Comparison of ENCODE assay signal across 17 cellular contexts in the genomic region with DNA sequence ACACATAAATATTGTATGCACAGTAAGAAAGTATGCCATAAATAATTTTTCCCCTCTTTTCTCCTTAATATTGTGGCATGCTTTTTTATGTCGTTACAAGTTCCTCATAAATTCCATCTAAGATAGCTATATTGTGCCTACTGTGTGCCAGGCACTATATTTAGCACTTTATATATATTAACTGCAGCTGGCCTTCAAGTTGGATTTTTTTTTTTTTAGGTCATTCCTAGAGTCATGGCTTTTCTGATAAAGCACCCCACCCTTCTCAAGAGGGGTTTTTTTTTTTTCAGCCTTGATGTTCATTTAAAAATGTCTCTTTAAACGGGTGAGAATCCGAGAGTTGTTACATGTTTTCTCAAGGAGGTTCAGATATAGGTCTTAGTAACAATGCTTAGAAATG. TPM values are rescaled to one million over a fixed set of nuclear protein-coding genes. Genes with fewer than 3 reads are reported as not detected.
A peak's percentile ranks its signal among the peaks of the same experiment; 100 is the strongest.
DNase-seq lines count a peak whose midpoint lies in the region; ATAC-seq, FAIRE-seq and TF ChIP-seq lines count a peak whose summit lies in the region.
"Had no signal": no experiment of that assay in that cellular context is flagged by ENCODE, and none has a peak within 500 bp of the region (broad histone marks: within the 10 kb centered on the region; RNA-seq: fewer than 3 reads in every experiment).

No MANE protein-coding gene starts in this region.

- H3K23ac ChIP-seq in IMR-90 (ENCODE audit: low read depth, low read length): no peak overlapping the region

- no peak overlapping the region for H3K4me3 ChIP-seq in IMR-90 (ENCODE audit: insufficient read depth, low read depth, low read length)
- no peak overlapping the region for H3K4me3 ChIP-seq in Panc1 (ENCODE audit: low read depth in 2 of 2, low read length in 2 of 2)
- H3K4me3 ChIP-seq: BLaER1, GM12878 had no signal

- TF ChIP-seq POLR2A in IMR-90 (IDR thresholded peaks at IDR 0.05; ENCODE audit: low read depth, low read length): no peak

- H3K9me3 ChIP-seq in IMR-90 (ENCODE audit: control insufficient read depth, insufficient read depth, low read length) (no peaks in the 10 kb centered on the region), Panc1 (ENCODE audit: control insufficient read depth, insufficient read depth, low read depth, low read length) (no peaks in the 10 kb centered on the region)
- H3K9me3 ChIP-seq: BLaER1 had no signal

- no peaks in the 10 kb centered on the region for H3K27me3 Mint-ChIP-seq in activated naive CD4-positive, alpha-beta T cell treated with anti-CD3 and anti-CD28 coated beads, Interleukin-2, amount 50 U/mL, for 24 hours
- no peaks in the 10 kb centered on the region for H3K27me3 Mint-ChIP-seq in activated naive CD4-positive, alpha-beta T cell treated with anti-CD3 and anti-CD28 coated beads, Interleukin-2, amount 10 ng/mL, durations not matched to agents 7 days and 5 days
- H3K27me3 Mint-ChIP-seq: CD4-positive, alpha-beta memory T cell had no signal

- H2AK5ac ChIP-seq in IMR-90 (ENCODE audit: low read depth, low read length): no peak overlapping the region

- no peak overlapping the region for H3K27ac ChIP-seq in IMR-90 (ENCODE audit: insufficient read depth, low read length)
- no peak overlapping the region for H3K27ac ChIP-seq in Panc1 (ENCODE audit: low read length)
- H3K27ac ChIP-seq in substantia nigra (ENCODE audit: low read depth, low read length, poor library complexity, severe bottlenecking): peak overlapping the region; percentile 13
- H3K27ac ChIP-seq: BLaER1, HL-60 had no signal

- in situ Hi-C loops in IMR-90 (cut with MboI; ENCODE audit: low sequenced_read_pairs): no loop called here
- in situ Hi-C loops in Panc1 (cut with HindIII; ENCODE audit: low pct_unique_long_range_greater_than_20kb, low sequenced_read_pairs): no loop called here

- no peak overlapping the region for H2AFZ ChIP-seq in IMR-90 (replicated peaks; ENCODE audit: low read length, poor library complexity)

- FAIRE-seq in D721Med (lab: Jason Lieb, UNC): no peak
- FAIRE-seq: A204.1, GM12878, GM19239, H1 had no signal

- H3K4me3 Mint-ChIP-seq in activated naive CD4-positive, alpha-beta T cell treated with anti-CD3 and anti-CD28 coated beads, Interleukin-2, amount 50 U/mL, for 24 hours: no peak overlapping the region
- no peak overlapping the region for H3K4me3 Mint-ChIP-seq in activated naive CD4-positive, alpha-beta T cell treated with anti-CD3 and anti-CD28 coated beads, Interleukin-2, amount 10 ng/mL, durations not matched to agents 7 days and 5 days
- H3K4me3 Mint-ChIP-seq: CD14-positive monocyte; CD4-positive, alpha-beta memory T cell; H9 had no signal

- no peak overlapping the region for H3K18ac ChIP-seq in IMR-90 (ENCODE audit: low read depth, low read length)

- H4K8ac ChIP-seq in IMR-90 (ENCODE audit: low read depth in 2 of 2, low read length in 2 of 2): no peak overlapping the region

- H2BK5ac ChIP-seq in IMR-90 (ENCODE audit: low read depth, low read length, poor library complexity, severe bottlenecking): no peak overlapping the region

- H3K9me1 ChIP-seq in IMR-90 (ENCODE audit: insufficient read depth, low read length): peaks cover 19% of the 10 kb centered on the region

- no peak overlapping the region for H4K91ac ChIP-seq in IMR-90 (ENCODE audit: insufficient read depth, low read depth, low read length)

- POLR2A ChIA-PET in IMR-90 (lab: Charles Lee; ENCODE audit: unreplicated experiment): no interaction called here
- POLR2A ChIA-PET in Panc1 (lab: Charles Lee): no interaction called here

- H3K4ac ChIP-seq in IMR-90 (ENCODE audit: low read depth, low read length): peak overlapping the region; percentile 34; the same call in 1 of the 2 replicates

- ATAC-seq in IMR-90 (ENCODE audit: low read depth) (no peak), Panc1 (no peak)
- ATAC-seq: GM12878 had no signal

- no peak for TF ChIP-seq CTCF in IMR-90 (conservative IDR thresholded peaks at IDR 0.05; ENCODE audit: low read depth, low read length)
- no peak for TF ChIP-seq CTCF in Panc1 (IDR thresholded peaks at IDR 0.05)
- TF ChIP-seq CTCF in D721Med (IDR thresholded peaks at IDR 0.05; ENCODE audit: insufficient read depth, missing control alignments): no peak

- H3K14ac ChIP-seq in IMR-90 (replicated peaks; ENCODE audit: low read depth, low read length): no peak overlapping the region

- H3K36me3 ChIP-seq in IMR-90 (ENCODE audit: control insufficient read depth, insufficient read depth, low read length) (peaks cover 34% of the 10 kb centered on the region), Panc1 (ENCODE audit: control insufficient read depth, insufficient read depth, low read length) (0 out of 2 replicates have a peak, but pooled peaks cover 2% of the 10 kb centered on the region)

- no peak overlapping the region for H4K5ac ChIP-seq in IMR-90 (ENCODE audit: low read depth, low read length)

- no peak overlapping the region for H2BK20ac ChIP-seq in IMR-90 (ENCODE audit: low read depth, low read length)

- no peak for DNase-seq in activated naive CD4-positive, alpha-beta T cell treated with anti-CD3 and anti-CD28 coated beads, Interleukin-2, amount 10 ng/mL, durations not matched to agents 7 days and 5 days
- DNase-seq in IMR-90 (no peak), Panc1 (ENCODE audit: low read depth, low spot score) (no peak), substantia nigra (lab: John Stamatoyannopoulos, UW) (no peak), D721Med (ENCODE audit: insufficient read length, low spot score) (no peak)
- no peak for DNase-seq in activated CD4-positive, CD25-positive, alpha-beta regulatory T cell treated with anti-CD3 and anti-CD28 coated beads, Interleukin-2, amount 50 U/mL, for 72 hours
- DNase-seq: CD4-positive, alpha-beta memory T cell; DMS79 treated with DMSO at 0.1 percent for 48 hours; H9 had no signal

- no peak for TF ChIP-seq RAD21 in IMR-90 (IDR thresholded peaks at IDR 0.05; ENCODE audit: low read length)

- no peaks in the 10 kb centered on the region for H3K27me3 ChIP-seq in IMR-90 (ENCODE audit: control insufficient read depth, insufficient read depth, low read length)
- H3K27me3 ChIP-seq in Panc1 (ENCODE audit: control insufficient read depth, insufficient read depth, low read length): no peaks in the 10 kb centered on the region
- H3K27me3 ChIP-seq: BLaER1 had no signal

- H3K9me3 Mint-ChIP-seq in activated naive CD4-positive, alpha-beta T cell treated with anti-CD3 and anti-CD28 coated beads, Interleukin-2, amount 50 U/mL, for 24 hours: no peaks in the 10 kb centered on the region
- no peaks in the 10 kb centered on the region for H3K9me3 Mint-ChIP-seq in activated naive CD4-positive, alpha-beta T cell treated with anti-CD3 and anti-CD28 coated beads, Interleukin-2, amount 10 ng/mL, durations not matched to agents 7 days and 5 days
- H3K9me3 Mint-ChIP-seq: CD14-positive monocyte; CD4-positive, alpha-beta memory T cell; H9 had no signal

- H2BK120ac ChIP-seq in IMR-90 (ENCODE audit: low read depth, low read length): no peak overlapping the region; the same call in 1 of the 2 replicates

- H4K20me1 ChIP-seq in IMR-90 (ENCODE audit: insufficient read depth, low read length): peaks cover 9% of the 10 kb centered on the region; the same call in 1 of the 2 replicates
- H4K20me1 ChIP-seq: BLaER1 had no signal

- no peak overlapping the region for H3K4me2 ChIP-seq in IMR-90 (ENCODE audit: low read depth, low read length)
- H3K4me2 ChIP-seq: BLaER1 had no signal

- H2BK15ac ChIP-seq in IMR-90 (ENCODE audit: low read depth, low read length): no peak overlapping the region

- no peak overlapping the region for H2AK9ac ChIP-seq in IMR-90 (replicated peaks; ENCODE audit: low read depth, low read length, poor library complexity)

- dilution Hi-C loops in IMR-90 (cut with HindIII; ENCODE audit: low sequenced_read_pairs, unreplicated experiment): no loop called here

- peaks cover 3% of the 10 kb centered on the region for H3K36me3 Mint-ChIP-seq in activated naive CD4-positive, alpha-beta T cell treated with anti-CD3 and anti-CD28 coated beads, Interleukin-2, amount 50 U/mL, for 24 hours
- H3K36me3 Mint-ChIP-seq in activated naive CD4-positive, alpha-beta T cell treated with anti-CD3 and anti-CD28 coated beads, Interleukin-2, amount 10 ng/mL, durations not matched to agents 7 days and 5 days: peaks cover 26% of the 10 kb centered on the region

- BruUV-seq in IMR-90 (replicated peaks; lab: Mats Ljungman, UMichigan) (no TSS peak), Panc1 (replicated peaks; lab: Mats Ljungman, UMichigan) (TSS peak; percentile 49)

- H3K27ac Mint-ChIP-seq in activated naive CD4-positive, alpha-beta T cell treated with anti-CD3 and anti-CD28 coated beads, Interleukin-2, amount 50 U/mL, for 24 hours: peak overlapping the region; percentile 35
- H3K27ac Mint-ChIP-seq in activated naive CD4-positive, alpha-beta T cell treated with anti-CD3 and anti-CD28 coated beads, Interleukin-2, amount 10 ng/mL, durations not matched to agents 7 days and 5 days: no peak overlapping the region

- no peak overlapping the region for H3K9ac ChIP-seq in IMR-90 (ENCODE audit: low read depth, low read length)
- H3K9ac ChIP-seq: BLaER1 had no signal

- 100% methylated on average over 1 of the region's 3 CpGs; no CpG with 5 or more reads in 1 of the 2 experiments for WGBS in IMR-90 (ENCODE audit: extremely low coverage in 2 of 2, insufficient read length in 1 of 2), 2 experiments

- CTCF ChIA-PET in activated naive CD4-positive, alpha-beta T cell treated with anti-CD3 and anti-CD28 coated beads, Interleukin-2, amount 10 ng/mL, durations not matched to agents 7 days and 5 days (lab: Charles Lee): interaction anchor here (1.0 to 14.7 kb wide), 3 partner anchors 9 to 290 kb away, joined by 3 to 182 read pairs (median 10); no protein-coding TSS in a partner anchor
- CTCF ChIA-PET in IMR-90 (lab: Yijun Ruan, JAX) (interaction anchor here (1.0 to 1.5 kb wide), 3 partner anchors 8 to 14 kb away, joined by 3 to 7 read pairs (median 3); no protein-coding TSS in a partner anchor), Panc1 (lab: Charles Lee) (interaction anchor here (0.5 kb wide), 1 partner anchor 429 kb away, joined by 4 read pairs; no protein-coding TSS in a partner anchor)

- H3K4me1 ChIP-seq in IMR-90 (ENCODE audit: control insufficient read depth, insufficient read depth, low read length) (peaks cover 18% of the 10 kb centered on the region), Panc1 (ENCODE audit: control insufficient read depth, insufficient read depth, low read length) (no peaks in the 10 kb centered on the region)

- peaks cover 4% of the 10 kb centered on the region for H3K4me1 Mint-ChIP-seq in activated naive CD4-positive, alpha-beta T cell treated with anti-CD3 and anti-CD28 coated beads, Interleukin-2, amount 50 U/mL, for 24 hours
- peaks cover 17% of the 10 kb centered on the region for H3K4me1 Mint-ChIP-seq in activated naive CD4-positive, alpha-beta T cell treated with anti-CD3 and anti-CD28 coated beads, Interleukin-2, amount 10 ng/mL, durations not matched to agents 7 days and 5 days
- H3K4me1 Mint-ChIP-seq: H9 had no signal

- peaks cover 0 to 11% of the 10 kb centered on the region in 2 experiments; a peak in 2 of 4 replicates for H3K79me1 ChIP-seq in IMR-90 (ENCODE audit: low read depth in 1 of 2, low read length in 2 of 2)

- no peak overlapping the region for H3K56ac ChIP-seq in IMR-90 (ENCODE audit: extremely low read depth, insufficient read depth, low read length)

- intact Hi-C loops in IMR-90 (cut with micrococcal nuclease) (no loop called here), Panc1 (cut with micrococcal nuclease; ENCODE audit: unreplicated experiment) (no loop called here)

RNA-seq across cellular contexts. Expression of a gene that starts 42.8 kb away (rescaled TPM):
- total RNA-seq in IMR-90 (2012; rRNA removed) (17.9 and 26.7 TPM in 2 replicates), Panc1 (2021; ENCODE audit: unreplicated experiment) (21.1 TPM)
- polyA plus RNA-seq in IMR-90 (2012; rRNA removed): 14.6 and 16.5 TPM in 2 replicates
- 3.5 and 5.6 TPM in 2 replicates for polyA plus RNA-seq in IMR-90 (2012; cell fraction: cytosol; rRNA removed)
- 3.7 and 16.6 TPM in 2 replicates for polyA plus RNA-seq in IMR-90 (2012; cell fraction: nucleus; rRNA removed; ENCODE audit: low replicate concordance)
- 14.9 TPM for polyA plus RNA-seq in Panc1 (2012; ENCODE audit: insufficient read length)

RNA-seq across cellular contexts. Expression of a gene that starts 53.0 kb away (rescaled TPM):
- total RNA-seq in IMR-90 (2012; rRNA removed): 1.4 TPM in 2 replicates
- 2.5 and 3.5 TPM in 2 replicates for polyA plus RNA-seq in IMR-90 (2012; rRNA removed)
- polyA plus RNA-seq in IMR-90 (2012; cell fraction: cytosol; rRNA removed): 0.83 and 2.4 TPM in 2 replicates
- 2.2 and 9.6 TPM in 2 replicates for polyA plus RNA-seq in IMR-90 (2012; cell fraction: nucleus; rRNA removed; ENCODE audit: low replicate concordance)
- total RNA-seq in Panc1 (2021; ENCODE audit: unreplicated experiment): 4.0 TPM
- 1.4 TPM for polyA plus RNA-seq in Panc1 (2012; ENCODE audit: insufficient read length)

RNA-seq across cellular contexts. Expression of a gene that starts 53.4 kb away (rescaled TPM):
- total RNA-seq in IMR-90 (2012; rRNA removed): 6.6 and 7.5 TPM in 2 replicates
- 7.1 and 7.5 TPM in 2 replicates for polyA plus RNA-seq in IMR-90 (2012; rRNA removed)
- 5.0 and 5.7 TPM in 2 replicates for polyA plus RNA-seq in IMR-90 (2012; cell fraction: cytosol; rRNA removed)
- polyA plus RNA-seq in IMR-90 (2012; cell fraction: nucleus; rRNA removed; ENCODE audit: low replicate concordance): 6.7 and 15.6 TPM in 2 replicates
- 13.0 TPM for total RNA-seq in Panc1 (2021; ENCODE audit: unreplicated experiment)
- polyA plus RNA-seq in Panc1 (2012; ENCODE audit: insufficient read length): 8.0 TPM
